30 cellular contexts compared by ENCODE assay signal in the genomic region with DNA sequence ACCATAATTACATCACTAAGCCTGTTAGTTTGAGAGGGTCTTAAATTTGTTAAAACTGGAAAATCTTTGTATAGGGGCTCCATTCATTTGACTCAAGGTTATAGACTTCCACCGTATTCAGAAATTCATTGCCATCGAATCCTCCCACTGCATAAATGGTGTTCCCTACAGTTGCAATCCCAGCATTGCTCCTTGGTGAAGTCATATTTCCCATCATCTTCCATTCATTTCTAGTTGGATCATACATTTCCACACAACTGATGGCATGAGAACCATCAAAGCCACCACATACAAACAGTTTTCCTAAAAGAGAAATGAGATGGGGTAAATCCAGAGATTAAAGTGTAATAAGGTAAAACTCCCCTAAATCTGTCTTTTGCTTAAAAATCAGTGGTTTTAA. TPM values are rescaled to one million over a fixed set of nuclear protein-coding genes. Genes with fewer than 3 reads are reported as not detected.
A peak's percentile ranks its signal among the peaks of the same experiment; 100 is the strongest.
DNase-seq lines count a peak whose midpoint lies in the region; ATAC-seq lines count a peak whose summit lies in the region.
"Had no signal": no experiment of that assay in that cellular context is flagged by ENCODE, and none has a peak within 500 bp of the region (broad histone marks: within the 10 kb centered on the region; RNA-seq: fewer than 3 reads in every experiment).

No MANE protein-coding gene starts in this region.

- DNase-seq in EL (peak; percentile 45), iris pigment epithelial cell (ENCODE audit: low read depth) (peak; percentile 22), left colon (no peak)
- DNase-seq in stimulated activated effector memory CD8-positive, alpha-beta T cell treated with anti-CD3 and anti-CD28 coated beads, Interleukin-12 subunit alpha, Interleukin-12 subunit beta, amount 100 ng/mL, for 72 hours (ENCODE audit: low spot score in 2 of 2), result no peak
- DNase-seq in effector CD4-positive, alpha-beta T cell, result no peak
- DNase-seq in activated T-helper 2 cell treated with anti-CD3 and anti-CD28 coated beads, Interferon-gamma antibody, Interleukin-2, Interleukin-4, amounts not matched to agents 10 μg/mL and 5 μg/mL and 100 μg/mL, durations not matched to agents 14 hours and 24 hours and 36 hours (ENCODE audit: low spot score), result no peak
- DNase-seq: activated CD4-positive, alpha-beta T cell treated with anti-CD3 and anti-CD28 coated beads for 4 hours; activated gamma-delta T cell; activated naive CD8-positive, alpha-beta T cell treated with anti-CD3 and anti-CD28 coated beads for 36 hours; C1 segment of cervical spinal cord; Caco-2; DMS79 treated with DMSO at 0.1 percent for 48 hours; endodermal cell; foreskin keratinocyte; mammary epithelial cell; NCI-H1436 treated with DMSO at 0.1 percent for 48 hours; NCI-H345; NCI-H69; Peyer's patch; right cardiac atrium; SHP77; spleen; stimulated activated CD4-positive, alpha-beta T cell treated with anti-CD3 and anti-CD28 coated beads, Interleukin-2, amount 100 ng/mL, for 24 hours; stimulated activated CD8-positive, alpha-beta memory T cell treated with anti-CD3 and anti-CD28 coated beads, Interleukin-4, amount 100 ng/mL, for 48 hours; stomach; thyroid gland had no signal

- H3K4me1 Mint-ChIP-seq in activated T-helper 17 cell treated with anti-CD3 and anti-CD28 coated beads, Interleukin-2, amount 50 U/mL, for 72 hours, result peaks cover 5% of the 10 kb centered on the region
- peaks cover 16% of the 10 kb centered on the region for H3K4me1 Mint-ChIP-seq in stimulated activated effector memory CD8-positive, alpha-beta T cell treated with anti-CD3 and anti-CD28 coated beads, Interleukin-12 subunit alpha, Interleukin-12 subunit beta, amount 100 ng/mL, for 72 hours
- H3K4me1 Mint-ChIP-seq in activated T-helper 2 cell treated with anti-CD3 and anti-CD28 coated beads, Interferon-gamma antibody, Interleukin-2, Interleukin-4, amounts not matched to agents 10 μg/mL and 5 μg/mL and 100 μg/mL, durations not matched to agents 14 hours and 24 hours and 36 hours (ENCODE audit: low read depth), result peaks cover 3% of the 10 kb centered on the region
- H3K4me1 Mint-ChIP-seq: endodermal cell, neural crest cell had no signal

- peaks cover 99% of the 10 kb centered on the region for H3K36me3 Mint-ChIP-seq in activated T-helper 17 cell treated with anti-CD3 and anti-CD28 coated beads, Interleukin-2, amount 50 U/mL, for 72 hours (ENCODE audit: low read depth)
- H3K36me3 Mint-ChIP-seq in stimulated activated effector memory CD8-positive, alpha-beta T cell treated with anti-CD3 and anti-CD28 coated beads, Interleukin-12 subunit alpha, Interleukin-12 subunit beta, amount 100 ng/mL, for 72 hours, result peaks cover 99% of the 10 kb centered on the region
- H3K36me3 Mint-ChIP-seq in activated T-helper 2 cell treated with anti-CD3 and anti-CD28 coated beads, Interferon-gamma antibody, Interleukin-2, Interleukin-4, amounts not matched to agents 10 μg/mL and 5 μg/mL and 100 μg/mL, durations not matched to agents 14 hours and 24 hours and 36 hours (ENCODE audit: low read depth), result peaks cover 87% of the 10 kb centered on the region

- H3K9me3 Mint-ChIP-seq in activated T-helper 17 cell treated with anti-CD3 and anti-CD28 coated beads, Interleukin-2, amount 50 U/mL, for 72 hours, result no peaks in the 10 kb centered on the region
- H3K9me3 Mint-ChIP-seq in stimulated activated effector memory CD8-positive, alpha-beta T cell treated with anti-CD3 and anti-CD28 coated beads, Interleukin-12 subunit alpha, Interleukin-12 subunit beta, amount 100 ng/mL, for 72 hours, result no peaks in the 10 kb centered on the region
- no peaks in the 10 kb centered on the region for H3K9me3 Mint-ChIP-seq in activated T-helper 2 cell treated with anti-CD3 and anti-CD28 coated beads, Interferon-gamma antibody, Interleukin-2, Interleukin-4, amounts not matched to agents 10 μg/mL and 5 μg/mL and 100 μg/mL, durations not matched to agents 14 hours and 24 hours and 36 hours
- H3K9me3 Mint-ChIP-seq: activated naive CD8-positive, alpha-beta T cell treated with anti-CD3 and anti-CD28 coated beads for 36 hours; endodermal cell; neural crest cell; T-helper 2 cell treated with Interferon-gamma antibody and Interleukin-4, amounts not matched to agents 5 μg/mL and 100 μg/mL, for 36 hours had no signal

- no peaks in the 10 kb centered on the region for H3K27me3 Mint-ChIP-seq in activated T-helper 17 cell treated with anti-CD3 and anti-CD28 coated beads, Interleukin-2, amount 50 U/mL, for 72 hours
- no peaks in the 10 kb centered on the region for H3K27me3 Mint-ChIP-seq in activated T-helper 2 cell treated with anti-CD3 and anti-CD28 coated beads, Interferon-gamma antibody, Interleukin-2, Interleukin-4, amounts not matched to agents 10 μg/mL and 5 μg/mL and 100 μg/mL, durations not matched to agents 14 hours and 24 hours and 36 hours (ENCODE audit: low read depth)
- H3K27me3 Mint-ChIP-seq: activated naive CD8-positive, alpha-beta T cell treated with anti-CD3 and anti-CD28 coated beads for 36 hours had no signal

- H3K4me3 Mint-ChIP-seq in activated T-helper 17 cell treated with anti-CD3 and anti-CD28 coated beads, Interleukin-2, amount 50 U/mL, for 72 hours, result no peak overlapping the region
- H3K4me3 Mint-ChIP-seq in stimulated activated effector memory CD8-positive, alpha-beta T cell treated with anti-CD3 and anti-CD28 coated beads, Interleukin-12 subunit alpha, Interleukin-12 subunit beta, amount 100 ng/mL, for 72 hours, result no peak overlapping the region
- H3K4me3 Mint-ChIP-seq in activated T-helper 2 cell treated with anti-CD3 and anti-CD28 coated beads, Interferon-gamma antibody, Interleukin-2, Interleukin-4, amounts not matched to agents 10 μg/mL and 5 μg/mL and 100 μg/mL, durations not matched to agents 14 hours and 24 hours and 36 hours (ENCODE audit: low read depth), result no peak overlapping the region
- H3K4me3 Mint-ChIP-seq: activated naive CD8-positive, alpha-beta T cell treated with anti-CD3 and anti-CD28 coated beads for 36 hours; endodermal cell; neural crest cell; T-helper 2 cell treated with Interferon-gamma antibody and Interleukin-4, amounts not matched to agents 5 μg/mL and 100 μg/mL, for 36 hours had no signal

- H3K27ac Mint-ChIP-seq in activated T-helper 17 cell treated with anti-CD3 and anti-CD28 coated beads, Interleukin-2, amount 50 U/mL, for 72 hours, result peak overlapping the region; percentile 31
- peak overlapping the region; percentile 37 for H3K27ac Mint-ChIP-seq in stimulated activated effector memory CD8-positive, alpha-beta T cell treated with anti-CD3 and anti-CD28 coated beads, Interleukin-12 subunit alpha, Interleukin-12 subunit beta, amount 100 ng/mL, for 72 hours
- no peak overlapping the region for H3K27ac Mint-ChIP-seq in activated T-helper 2 cell treated with anti-CD3 and anti-CD28 coated beads, Interferon-gamma antibody, Interleukin-2, Interleukin-4, amounts not matched to agents 10 μg/mL and 5 μg/mL and 100 μg/mL, durations not matched to agents 14 hours and 24 hours and 36 hours
- H3K27ac Mint-ChIP-seq: activated naive CD8-positive, alpha-beta T cell treated with anti-CD3 and anti-CD28 coated beads for 36 hours; endodermal cell; T-helper 2 cell treated with Interferon-gamma antibody and Interleukin-4, amounts not matched to agents 5 μg/mL and 100 μg/mL, for 36 hours had no signal

- intact Hi-C loops in activated T-helper 2 cell treated with anti-CD3 and anti-CD28 coated beads, Interferon-gamma antibody, Interleukin-2, Interleukin-4, amounts not matched to agents 10 μg/mL and 5 μg/mL and 100 μg/mL, durations not matched to agents 14 hours and 24 hours and 36 hours (cut with micrococcal nuclease), result no loop called here
- intact Hi-C loops in left colon (cut with DNase I, micrococcal nuclease), result no loop called here

- ATAC-seq in activated T-helper 17 cell treated with anti-CD3 and anti-CD28 coated beads, Interleukin-2, amount 50 U/mL, for 72 hours (replicated peaks), result no peak
- ATAC-seq in stimulated activated effector memory CD8-positive, alpha-beta T cell treated with anti-CD3 and anti-CD28 coated beads, Interleukin-12 subunit alpha, Interleukin-12 subunit beta, amount 100 ng/mL, for 72 hours, result no peak
- ATAC-seq in left colon, result no peak
- ATAC-seq: foreskin keratinocyte, HCT116, right cardiac atrium had no signal

RNA-seq across cellular contexts. Expression of a gene that starts 19.1 kb away (rescaled TPM):
- 100 to 1,000 TPM; 215 to 269 TPM for total RNA-seq in activated T-helper 17 cell treated with anti-CD3 and anti-CD28 coated beads, Interleukin-2, amount 50 U/mL, for 72 hours
- 143 and 148 TPM in 2 replicates for total RNA-seq in activated T-helper 2 cell treated with anti-CD3 and anti-CD28 coated beads, Interferon-gamma antibody, Interleukin-2, Interleukin-4, amounts not matched to agents 10 μg/mL and 5 μg/mL and 100 μg/mL, durations not matched to agents 14 hours and 24 hours and 36 hours
- total RNA-seq in left colon, result 100 to 1,000 TPM; 134 to 170 TPM

Comparison
In these comparisons a context has a peak if more than half of its experiments do, and no peak if none do; other contexts are left out.
1. DNase-seq: peak in EL (single experiment) and iris pigment epithelial cell (single experiment); none in stimulated activated effector memory CD8-positive, alpha-beta T cell treated with anti-CD3 and anti-CD28 coated beads, Interleukin-12 subunit alpha, Interleukin-12 subunit beta, amount 100 ng/mL, for 72 hours (0 of 2), effector CD4-positive, alpha-beta T cell (single experiment), activated T-helper 2 cell treated with anti-CD3 and anti-CD28 coated beads, Interferon-gamma antibody, Interleukin-2, Interleukin-4, amounts not matched to agents 10 μg/mL and 5 μg/mL and 100 μg/mL, durations not matched to agents 14 hours and 24 hours and 36 hours (single experiment) and left colon (0 of 2).